ENCODE assay signal across 16 cellular contexts in the genomic region with DNA sequence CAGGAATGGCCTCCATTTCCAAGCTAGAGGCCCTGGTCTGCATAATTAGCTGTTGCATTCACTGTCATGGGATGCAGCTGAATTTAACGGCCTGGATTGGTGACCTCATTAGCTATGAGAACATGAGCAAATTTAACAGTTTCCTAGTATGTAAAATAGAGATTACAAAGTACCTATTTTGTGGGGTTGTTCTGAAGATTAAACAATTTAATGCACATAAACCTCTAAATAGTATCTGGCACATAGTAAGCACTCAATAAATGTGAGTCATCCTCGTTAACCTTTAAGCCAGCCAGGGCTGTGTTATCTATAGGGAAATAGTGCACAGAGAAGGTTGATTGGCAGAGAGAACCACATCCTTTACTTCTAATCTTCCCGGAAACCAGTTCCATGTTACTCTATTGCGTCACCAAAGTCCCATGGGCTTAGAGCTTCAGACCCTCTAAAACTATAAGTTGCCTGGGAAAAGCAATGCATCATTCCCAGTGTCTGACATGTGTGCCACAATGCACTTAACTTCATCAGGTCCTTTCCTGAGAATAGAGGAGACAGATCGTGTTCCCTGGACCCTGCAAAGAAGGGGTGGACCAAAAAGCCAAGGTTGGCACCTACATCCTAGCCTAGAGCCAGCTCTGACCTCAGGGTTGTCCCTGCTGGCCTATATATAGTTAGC.
DNase-seq lines count a peak whose midpoint lies in the region; ATAC-seq, FAIRE-seq and TF ChIP-seq lines count a peak whose summit lies in the region.
"Had no signal": no experiment of that assay in that cellular context is flagged by ENCODE, and none has a peak within 500 bp of the region (broad histone marks: within the 10 kb centered on the region; RNA-seq: fewer than 3 reads in every experiment).

No MANE protein-coding gene starts in this region.

- no peak for TF ChIP-seq POLR2A in H1 (IDR thresholded peaks at IDR 0.05; ENCODE audit: control extremely low read depth in 1 of 2, low read depth in 2 of 2, low read length in 2 of 2)

- no peak overlapping the region for H3K4ac ChIP-seq in H1 (replicated peaks; ENCODE audit: insufficient read length, low read depth, low read length)

- H3K56ac ChIP-seq in H1 (replicated peaks; ENCODE audit: insufficient read length, low read depth, low read length) = no peak overlapping the region

- no peak overlapping the region for H3K9ac ChIP-seq in H1 (replicated peaks in 1 of 4; ENCODE audit: extremely low read depth in 1 of 4, low read depth in 3 of 4, low read length in 3 of 4)

- peak; percentile 53 for ATAC-seq in Right ventricle myocardium superior (ENCODE audit: poor library complexity)
- ATAC-seq in left cardiac atrium = no peak
- ATAC-seq: CD8-positive, alpha-beta T cell; natural killer cell treated with Interleukin-12 subunit alpha and Interleukin-12 subunit beta and Interleukin-15 and Interleukin-18, amount 100 ng/mL, for 72 hours; stimulated activated naive CD8-positive, alpha-beta T cell treated with anti-CD3 and anti-CD28 coated beads, Interleukin-15, amount 100 ng/mL, for 72 hours had no signal

- no peak for TF ChIP-seq EP300 in H1 (IDR thresholded peaks at IDR 0.05; ENCODE audit: borderline replicate concordance in 1 of 2, low read depth in 2 of 2, low read length in 2 of 2)

- no peak overlapping the region for H4K91ac ChIP-seq in H1 (replicated peaks; ENCODE audit: insufficient read length, low read length)

- no peak for FAIRE-seq in H1 (lab: Jason Lieb, UNC)

- no peaks in the 10 kb centered on the region for H3K79me1 ChIP-seq in H1 (ENCODE audit: low read depth, low read length)

- H3K4me1 ChIP-seq in H1 (replicated peaks in 1 of 4; ENCODE audit: control insufficient read depth in 3 of 4, insufficient read depth in 4 of 4, low read length in 3 of 4) = no peaks in the 10 kb centered on the region

- DNase-seq in Right ventricle myocardium superior (no peak), left cardiac atrium (no peak), LoVo (ENCODE audit: low spot score) (peak; percentile 34), H1 (ENCODE audit: low read depth in 1 of 2, low spot score in 2 of 2) (no peak), skeletal muscle cell (ENCODE audit: low read depth) (peak; percentile 12), NCI-H2081 treated with DMSO at 0.1 percent for 48 hours (lab: John Stamatoyannopoulos, UW) (no peak)
- DNase-seq in stimulated activated naive CD4-positive, alpha-beta T cell treated with Interleukin-2 at 50 U/mL for 16 hours (lab: John Stamatoyannopoulos, UW) = no peak
- DNase-seq in activated T-cell treated with anti-CD3 and anti-CD28 coated beads, Interleukin-2, amount 50 U/mL, for 1 hour = no peak
- DNase-seq: activated CD4-positive, CD25-positive, alpha-beta regulatory T cell treated with anti-CD3 and anti-CD28 coated beads, Interleukin-2, amount 50 U/mL, for 72 hours; activated CD8-positive, alpha-beta memory T cell treated with anti-CD3 and anti-CD28 coated beads, Interleukin-2, amount 50 U/mL, for 4 hours; anterior cingulate cortex; CD8-positive, alpha-beta T cell; mammary epithelial cell; stimulated activated naive CD8-positive, alpha-beta T cell treated with anti-CD3 and anti-CD28 coated beads, Interleukin-15, amount 100 ng/mL, for 72 hours; T-helper 1 cell had no signal

- no peak for TF ChIP-seq RAD21 in H1 (IDR thresholded peaks at IDR 0.05 in 1 of 2, conservative IDR thresholded peaks at IDR 0.05 in 1 of 2; ENCODE audit: low read depth in 2 of 2, low read length in 2 of 2)

- no peaks in the 10 kb centered on the region for H3K36me3 ChIP-seq in H1 (ENCODE audit: control insufficient read depth in 2 of 4, insufficient read depth in 4 of 4, low read length in 3 of 4)

- H2BK5ac ChIP-seq in H1 (ENCODE audit: low read depth, low read length) = no peak overlapping the region

- H3K14ac ChIP-seq in H1 (ENCODE audit: insufficient read length) = no peak overlapping the region

- H4K8ac ChIP-seq in H1 (ENCODE audit: extremely low read depth, insufficient read depth, low read length) = no peak overlapping the region

- 89% methylated on average over 5 of the region's 5 CpGs; no CpG with 5 or more reads in 1 of the 2 experiments for WGBS in H1 (ENCODE audit: extremely low coverage in 1 of 2, insufficient coverage in 1 of 2, insufficient read length in 1 of 2, insufficient replicate concordance in 2 of 2, low coverage in 1 of 2, low lambda C conversion rate in 2 of 2, missing lambda C conversion rate in 1 of 2), 2 experiments

- POLR2A ChIA-PET in H1 (lab: Charles Lee; ENCODE audit: partially characterized antibody) = no interaction called here

- no peak overlapping the region for H2AK5ac ChIP-seq in H1 (ENCODE audit: low read depth, low read length)

- H2BK15ac ChIP-seq in H1 (ENCODE audit: low read length) = no peak overlapping the region

- H3K23me2 ChIP-seq in H1 (ENCODE audit: low read depth, low read length) = no peaks in the 10 kb centered on the region

- H2BK120ac ChIP-seq in H1 (replicated peaks; ENCODE audit: low read depth, low read length) = no peak overlapping the region

- no peak for TF ChIP-seq CTCF in H1 (IDR thresholded peaks at IDR 0.05; ENCODE audit: control extremely low read depth in 1 of 3, insufficient read depth in 1 of 3, low read depth in 1 of 3, low read length in 3 of 3)

- no peak overlapping the region for H2BK12ac ChIP-seq in H1 (ENCODE audit: low read depth, low read length)

- no peak overlapping the region for H3K4me2 ChIP-seq in H1 (ENCODE audit: insufficient read depth in 1 of 2, low read depth in 2 of 2, low read length in 2 of 2)

- H3K23ac ChIP-seq in H1 (ENCODE audit: insufficient read length) = no peak overlapping the region

- no peaks in the 10 kb centered on the region for H3K79me2 ChIP-seq in H1 (ENCODE audit: control insufficient read depth in 1 of 2, insufficient read depth in 2 of 2, low read length in 2 of 2)

- no peak overlapping the region for H2AFZ ChIP-seq in H1 (ENCODE audit: low read length)

- no peaks in the 10 kb centered on the region for H3K9me3 ChIP-seq in H1 (ENCODE audit: insufficient read depth in 2 of 2, low read depth in 1 of 2, low read length in 1 of 2)

- H4K20me1 ChIP-seq in H1 (replicated peaks in 1 of 2; ENCODE audit: control insufficient read depth in 1 of 2, insufficient read depth in 2 of 2, low read length in 2 of 2) = no peaks in the 10 kb centered on the region

- intact Hi-C loops in Right ventricle myocardium superior (cut with DNase I) (no loop called here), left cardiac atrium (cut with DNase I) (no loop called here)

- H3K27ac ChIP-seq in H1 (ENCODE audit: low read depth, low read length) = no peak overlapping the region

- H2BK20ac ChIP-seq in H1 (ENCODE audit: low read length) = no peak overlapping the region

- CTCF ChIA-PET in H1 (lab: Charles Lee; ENCODE audit: partially characterized antibody) = interaction anchor here (0.6 to 1.4 kb wide), 3 partner anchors 40 to 116 kb away, joined by 3 to 4 read pairs (median 3); no protein-coding TSS in a partner anchor

- no peak overlapping the region for H3K18ac ChIP-seq in H1 (ENCODE audit: extremely low read depth, low read length)

- H4K5ac ChIP-seq in H1 (ENCODE audit: insufficient read length, low read depth, low read length) = no peak overlapping the region

- no peaks in the 10 kb centered on the region for H3K27me3 ChIP-seq in H1 (replicated peaks in 1 of 4; ENCODE audit: control insufficient read depth in 3 of 4, extremely low read depth in 1 of 4, insufficient read depth in 3 of 4, low read length in 3 of 4)

- H3K4me3 ChIP-seq in H1 (ENCODE audit: extremely low read depth in 1 of 4, insufficient read depth in 2 of 4, low read depth in 3 of 4, low read length in 4 of 4) (no peak overlapping the region), skeletal muscle cell (ENCODE audit: low read depth, low read length) (no peak overlapping the region)

TF ChIP-seq in H1, 55 proteins besides CTCF, POLR2A, EP300 and RAD21:
- TF ChIP-seq E2F6 (IDR thresholded peaks at IDR 0.05) (no peak), CEBPB (IDR thresholded peaks at IDR 0.05; ENCODE audit: low read depth, low read length) (0 out of 2 replicates have a peak, but pooled peaks have one; percentile 4)

Comparison
In these comparisons a context has a peak if more than half of its experiments do, and no peak if none do; other contexts are left out.
1. DNase-seq: peak in LoVo (single experiment) and skeletal muscle cell (single experiment); none in Right ventricle myocardium superior (single experiment), left cardiac atrium (single experiment), H1 (0 of 2), stimulated activated naive CD4-positive, alpha-beta T cell treated with Interleukin-2 at 50 U/mL for 16 hours (single experiment), NCI-H2081 treated with DMSO at 0.1 percent for 48 hours (single experiment) and activated T-cell treated with anti-CD3 and anti-CD28 coated beads, Interleukin-2, amount 50 U/mL, for 1 hour (single experiment).